In the genomic region with DNA sequence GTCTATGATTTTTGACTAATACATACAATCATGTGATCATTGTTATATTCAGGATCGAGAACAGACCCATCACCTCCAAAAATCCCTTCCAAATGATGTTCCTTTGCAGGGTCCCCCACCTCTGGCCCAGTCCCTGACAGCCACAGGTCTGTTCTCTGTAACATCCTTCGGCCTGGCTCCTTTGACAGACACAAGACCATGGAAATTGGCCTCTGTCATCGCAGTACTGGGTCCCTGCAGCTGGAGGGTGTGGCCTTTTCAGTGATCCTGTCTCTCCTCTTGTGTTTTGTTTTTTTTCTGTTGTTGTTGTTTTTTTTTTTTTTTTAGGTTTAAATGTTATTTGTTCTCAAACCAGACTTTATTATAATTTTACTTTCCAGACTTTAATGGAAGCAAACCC, we compare ENCODE assay signal across 15 cellular contexts. TPM values are rescaled to one million over a fixed set of nuclear protein-coding genes. Genes with fewer than 3 reads are reported as not detected.
DNase-seq lines count a peak whose midpoint lies in the region; ATAC-seq and TF ChIP-seq lines count a peak whose summit lies in the region.
"Had no signal": no experiment of that assay in that cellular context is flagged by ENCODE, and none has a peak within 500 bp of the region (broad histone marks: within the 10 kb centered on the region; RNA-seq: fewer than 3 reads in every experiment).

No MANE protein-coding gene starts in this region.

- H3K4me1 ChIP-seq in BE2C (peaks cover 8% of the 10 kb centered on the region), HEK293 (ENCODE audit: control insufficient read depth, insufficient read depth, low read length) (peaks cover 3% of the 10 kb centered on the region), RWPE2 (ENCODE audit: insufficient read depth, poor library complexity, severe bottlenecking) (no peaks in the 10 kb centered on the region)
- H3K4me1 ChIP-seq: breast epithelium had no signal

- TF ChIP-seq CTCF in BE2C (IDR thresholded peaks at IDR 0.05; ENCODE audit: low read depth, low read length) (no peak), HEK293 (tag by site-specific recombination; IDR thresholded peaks at IDR 0.05) (no peak), RWPE2 (IDR thresholded peaks at IDR 0.05; ENCODE audit: poor library complexity, severe bottlenecking) (no peak), nephron progenitor cell (IDR thresholded peaks at IDR 0.05) (no peak)

- DNase-seq in BE2C (peak; percentile 35), RWPE2 (ENCODE audit: low spot score) (peak; percentile 17), HT-29 (ENCODE audit: low spot score) (no peak), nephron progenitor cell (no peak)
- DNase-seq in effector memory CD8-positive, alpha-beta T cell, result no peak
- DNase-seq: activated CD4-positive, alpha-beta T cell treated with anti-CD3 and anti-CD28 coated beads for 4 hours; effector CD4-positive, alpha-beta T cell; NCI-H2029; NCI-H69; stimulated activated CD4-positive, alpha-beta T cell treated with anti-CD3 and anti-CD28 coated beads, Interleukin-4, amount 100 ng/mL, for 1 hour had no signal

- H3K4me3 Mint-ChIP-seq in effector memory CD8-positive, alpha-beta T cell, result peak overlapping the region; percentile 52 to 59
- H3K4me3 Mint-ChIP-seq in nephron progenitor cell, result no peak overlapping the region

- no peaks in the 10 kb centered on the region for H3K36me3 Mint-ChIP-seq in effector memory CD8-positive, alpha-beta T cell (ENCODE audit: insufficient read depth)
- no peaks in the 10 kb centered on the region for H3K36me3 Mint-ChIP-seq in nephron progenitor cell (ENCODE audit: low read depth)
- H3K36me3 Mint-ChIP-seq: activated naive CD8-positive, alpha-beta T cell had no signal

- H3K36me3 ChIP-seq in BE2C (no peaks in the 10 kb centered on the region), HEK293 (ENCODE audit: control insufficient read depth in 2 of 2, insufficient read depth in 1 of 2, low read length in 2 of 2) (no peaks in the 10 kb centered on the region), RWPE2 (ENCODE audit: low read depth) (no peaks in the 10 kb centered on the region)
- H3K36me3 ChIP-seq: breast epithelium had no signal

- peaks cover 45 to 69% of the 10 kb centered on the region in 2 donors for H3K27me3 Mint-ChIP-seq in effector memory CD8-positive, alpha-beta T cell
- peaks cover 13% of the 10 kb centered on the region for H3K27me3 Mint-ChIP-seq in nephron progenitor cell (ENCODE audit: low read depth, poor library complexity)

- peak overlapping the region in 1 of 2 donors; percentile 60 for H3K27ac Mint-ChIP-seq in effector memory CD8-positive, alpha-beta T cell
- H3K27ac Mint-ChIP-seq in nephron progenitor cell, result no peak overlapping the region
- H3K27ac Mint-ChIP-seq: activated naive CD8-positive, alpha-beta T cell had no signal

- POLR2A ChIA-PET in HEK293 (lab: Yijun Ruan, JAX), result no interaction called here

- H3K4me3 ChIP-seq in BE2C (ENCODE audit: low read depth, low read length) (peak overlapping the region; percentile 27), HEK293 (ENCODE audit: low read depth, low read length) (no peak overlapping the region), RWPE2 (ENCODE audit: severe bottlenecking) (no peak overlapping the region)

- no peak overlapping the region for H3K27ac ChIP-seq in HEK293 (ENCODE audit: extremely low read depth, low read depth, low read length)
- no peak overlapping the region for H3K27ac ChIP-seq in RWPE2 (ENCODE audit: poor library complexity, severe bottlenecking)
- H3K27ac ChIP-seq: breast epithelium had no signal

- no peaks in the 10 kb centered on the region for H3K27me3 ChIP-seq in BE2C
- no peaks in the 10 kb centered on the region for H3K27me3 ChIP-seq in RWPE2 (ENCODE audit: insufficient read depth, poor library complexity, severe bottlenecking)

- CTCF ChIA-PET in HEK293 (lab: Yijun Ruan, JAX), result no interaction called here

- peaks cover 10 to 13% of the 10 kb centered on the region in 2 donors for H3K4me1 Mint-ChIP-seq in effector memory CD8-positive, alpha-beta T cell (ENCODE audit: low read depth in 2 of 2)
- H3K4me1 Mint-ChIP-seq in nephron progenitor cell, result peaks cover 41% of the 10 kb centered on the region

- no peaks in the 10 kb centered on the region for H3K9me3 Mint-ChIP-seq in effector memory CD8-positive, alpha-beta T cell
- no peaks in the 10 kb centered on the region for H3K9me3 Mint-ChIP-seq in nephron progenitor cell

- H3K9me3 ChIP-seq in BE2C, result no peaks in the 10 kb centered on the region
- no peaks in the 10 kb centered on the region for H3K9me3 ChIP-seq in HEK293 (ENCODE audit: control insufficient read depth, insufficient read depth, low read depth, low read length)
- H3K9me3 ChIP-seq in RWPE2 (ENCODE audit: severe bottlenecking), result no peaks in the 10 kb centered on the region
- H3K9me3 ChIP-seq: breast epithelium had no signal

- ATAC-seq in RWPE2 (ENCODE audit: low read depth), result no peak
- no peak for ATAC-seq in effector memory CD8-positive, alpha-beta T cell (replicated peaks)
- ATAC-seq in HG02884 (IDR thresholded peaks at IDR 0.05; ENCODE audit: unreplicated experiment), result no peak
- ATAC-seq in HG02852 (IDR thresholded peaks at IDR 0.05; ENCODE audit: unreplicated experiment), result no peak

TF ChIP-seq in HEK293, 187 proteins besides CTCF, POLR2A, EP300 and RAD21:
- TF ChIP-seq KLF1 (tag by site-specific recombination; IDR thresholded peaks at IDR 0.05) (peak; percentile 64), ZNF837 (tag by site-specific recombination; IDR thresholded peaks at IDR 0.05) (no peak)

RNA-seq across cellular contexts. Expression of gene ANKRD33B, which starts 27.4 kb away (rescaled TPM):
- polyA plus RNA-seq in BE2C (2012; ENCODE audit: insufficient read depth, insufficient read length, low read depth), result 1.9 TPM
- total RNA-seq in HT-29 (2014; rRNA removed; shearing (Covaris generic)), result not detected in 2 replicates

Comparison
In these comparisons a context has a peak if more than half of its experiments do, and no peak if none do; other contexts are left out.
1. DNase-seq: peak in BE2C (single experiment) and RWPE2 (single experiment); none in effector memory CD8-positive, alpha-beta T cell (0 of 3), HT-29 (single experiment) and nephron progenitor cell (single experiment).